14 cellular contexts compared by ENCODE assay signal in genomic region chr15:39194431-39194830, GRCh38.
DNase-seq lines count a peak whose midpoint lies in the region; ATAC-seq and TF ChIP-seq lines count a peak whose summit lies in the region.
"Had no signal": no experiment of that assay in that cellular context is flagged by ENCODE, and none has a peak within 500 bp of the region (broad histone marks: within the 10 kb centered on the region; RNA-seq: fewer than 3 reads in every experiment).

No MANE protein-coding gene starts in this region.

- no peak overlapping the region for H3K4me3 ChIP-seq in adipocyte (ENCODE audit: low read length)
- no peak overlapping the region for H3K4me3 ChIP-seq in fibroblast of mammary gland (ENCODE audit: control insufficient read depth, low read depth, low read length)
- no peak overlapping the region for H3K4me3 ChIP-seq in skeletal muscle cell (ENCODE audit: low read depth, low read length)
- H3K4me3 ChIP-seq: BLaER1 treated with 17β-estradiol and CSF1 and Interleukin-3, amounts not matched to agents 10 nM and 100 nM; ovary; suprapubic skin had no signal

- intact Hi-C loops in left cardiac atrium (cut with DNase I): loop anchor here in 1 of 2 donors (10.0 kb wide), 1 partner anchor 300 kb away; no protein-coding TSS in a partner anchor

- H3K27me3 Mint-ChIP-seq in HFFc6 (ENCODE audit: insufficient read depth): no peaks in the 10 kb centered on the region

- peak overlapping the region; percentile 67 for H3K9ac ChIP-seq in adipocyte (ENCODE audit: low read length)
- H3K9ac ChIP-seq: BLaER1 treated with 17β-estradiol and CSF1 and Interleukin-3, amounts not matched to agents 10 nM and 100 nM had no signal

- no peaks in the 10 kb centered on the region for H3K36me3 ChIP-seq in adipocyte (ENCODE audit: control insufficient read depth, insufficient read depth, low read length, severe bottlenecking)
- H3K36me3 ChIP-seq: BLaER1 treated with 17β-estradiol and CSF1 and Interleukin-3, amounts not matched to agents 10 nM and 100 nM; ovary; suprapubic skin had no signal

- no peaks in the 10 kb centered on the region for H3K9me3 Mint-ChIP-seq in HFFc6

- no peaks in the 10 kb centered on the region for H3K9me3 ChIP-seq in adipocyte (ENCODE audit: control insufficient read depth, low read length)
- H3K9me3 ChIP-seq: BLaER1 treated with 17β-estradiol and CSF1 and Interleukin-3, amounts not matched to agents 10 nM and 100 nM; ovary; suprapubic skin had no signal

- peaks cover 40% of the 10 kb centered on the region for H3K4me1 ChIP-seq in adipocyte (ENCODE audit: control insufficient read depth, insufficient read depth, low read length)

- ATAC-seq in left cardiac atrium: no peak
- ATAC-seq: activated CD4-positive, alpha-beta T cell treated with anti-CD3 and anti-CD28 coated beads for 36 hours had no signal

- peaks cover 9% of the 10 kb centered on the region; the same call in 1 of the 2 replicates for H3K36me3 Mint-ChIP-seq in HFFc6 (ENCODE audit: low read depth)

- no peaks in the 10 kb centered on the region for H3K27me3 ChIP-seq in adipocyte (replicated peaks; ENCODE audit: control insufficient read depth, insufficient read depth, low read length)
- H3K27me3 ChIP-seq: BLaER1 treated with 17β-estradiol and CSF1 and Interleukin-3, amounts not matched to agents 10 nM and 100 nM; ovary; suprapubic skin had no signal

- H3K4me3 Mint-ChIP-seq in HFFc6: peak overlapping the region; percentile 20
- H3K4me3 Mint-ChIP-seq: activated CD4-positive, alpha-beta T cell treated with anti-CD3 and anti-CD28 coated beads for 36 hours had no signal

- DNase-seq in HFFc6 (no peak), adipocyte (ENCODE audit: low read depth) (peak; percentile 48), fibroblast of mammary gland (ENCODE audit: low read depth) (peak; percentile 75), skeletal muscle cell (ENCODE audit: low read depth) (peak; percentile 43), GM19240 (ENCODE audit: insufficient read length, low spot score) (no peak), left cardiac atrium (no peak), cortex of kidney (lab: John Stamatoyannopoulos, UW) (no peak)
- DNase-seq: activated CD4-positive, alpha-beta T cell treated with anti-CD3 and anti-CD28 coated beads for 36 hours; NCI-H1436 treated with DMSO at 0.1 percent for 48 hours; NCI-H2227 treated with DMSO at 0.1 percent for 48 hours; NK-92 treated with Interleukin-12 subunit alpha and Interleukin-12 subunit beta, amount 100 ng/mL, for 24 hours; ovary had no signal

- H3K27ac Mint-ChIP-seq in HFFc6: peak overlapping the region; percentile 92
- H3K27ac Mint-ChIP-seq: activated CD4-positive, alpha-beta T cell treated with anti-CD3 and anti-CD28 coated beads for 36 hours had no signal

- TF ChIP-seq CTCF in HFFc6 (IDR thresholded peaks at IDR 0.05) (no peak), fibroblast of mammary gland (conservative IDR thresholded peaks at IDR 0.05; ENCODE audit: control insufficient read depth, insufficient read depth, low read depth, low read length) (no peak)

- peaks cover 93% of the 10 kb centered on the region for H3K4me1 Mint-ChIP-seq in HFFc6 (ENCODE audit: low read depth)
- H3K4me1 Mint-ChIP-seq: activated CD4-positive, alpha-beta T cell treated with anti-CD3 and anti-CD28 coated beads for 36 hours had no signal

Comparison
In these comparisons a context has a peak if more than half of its experiments do, and no peak if none do; other contexts are left out.
1. DNase-seq: peak in adipocyte (single experiment), fibroblast of mammary gland (single experiment) and skeletal muscle cell (single experiment); none in HFFc6 (single experiment), GM19240 (single experiment), left cardiac atrium (single experiment) and cortex of kidney (single experiment).